Comparison of ENCODE assay signal across 8 cellular contexts in the genomic region with DNA sequence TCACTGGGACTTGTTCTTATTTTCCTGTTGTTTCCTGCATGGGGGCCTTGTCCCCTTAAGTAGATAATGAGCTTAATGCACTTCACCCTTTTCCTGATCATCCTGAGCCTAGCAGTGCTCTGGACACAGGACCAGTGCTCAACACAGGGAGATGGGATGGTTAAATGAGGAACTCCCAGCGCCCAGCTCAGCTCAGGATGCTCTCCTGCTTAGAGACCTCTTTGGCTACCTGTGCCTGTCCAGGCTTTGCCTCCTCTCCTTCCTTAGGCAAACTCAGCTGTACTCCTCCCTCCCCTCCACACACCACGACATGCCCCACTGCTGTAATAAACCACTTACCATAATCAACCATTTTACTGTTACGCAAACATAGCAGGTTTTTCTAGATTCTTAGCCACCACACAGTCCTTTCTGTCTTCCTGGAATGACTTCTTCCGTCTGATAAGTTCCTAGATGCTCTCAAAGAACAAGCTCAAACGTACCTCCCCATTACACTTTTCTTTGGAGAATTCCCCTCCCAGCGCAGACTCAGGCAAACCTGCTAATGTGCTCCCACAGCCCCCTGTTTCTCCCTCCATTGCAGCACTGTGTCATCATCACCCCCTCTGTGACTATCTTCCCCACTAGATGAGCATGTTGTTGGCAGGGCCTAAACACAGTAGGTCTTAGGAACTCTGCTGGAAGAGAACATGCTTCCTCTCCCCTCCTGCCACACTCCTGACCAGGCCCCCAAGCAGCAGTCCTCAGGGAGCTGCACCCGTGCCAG.
A peak's percentile ranks its signal among the peaks of the same experiment; 100 is the strongest.
DNase-seq lines count a peak whose midpoint lies in the region; TF ChIP-seq lines count a peak whose summit lies in the region.

No MANE protein-coding gene starts in this region.

- peaks cover 43 to 60% of the 10 kb centered on the region in 2 donors for H3K36me3 ChIP-seq in stomach smooth muscle (ENCODE audit: control insufficient read depth in 2 of 2, insufficient read depth in 2 of 2, low read length in 2 of 2)

- H3K4me1 ChIP-seq in stomach smooth muscle (ENCODE audit: control insufficient read depth, insufficient read depth, low read length) = peaks cover 45% of the 10 kb centered on the region

- no peaks in the 10 kb centered on the region for H3K27me3 ChIP-seq in stomach smooth muscle (ENCODE audit: control insufficient read depth in 1 of 2, insufficient read depth in 2 of 2, low read length in 2 of 2)

- no peak overlapping the region for H3K4me3 ChIP-seq in stomach smooth muscle (ENCODE audit: low read length in 2 of 2)

- no peak for TF ChIP-seq CTCF in chondrocyte (IDR thresholded peaks at IDR 0.05)

- peak overlapping the region; percentile 92 for H3K27ac Mint-ChIP-seq in activated CD4-positive, alpha-beta T cell treated with anti-CD3 and anti-CD28 coated beads, Interleukin-2, amount 10 ng/mL, durations not matched to agents 24 days and 14 days
- H3K27ac Mint-ChIP-seq in chondrocyte (ENCODE audit: unreplicated experiment) = peak overlapping the region; percentile 82

- no peaks in the 10 kb centered on the region for H3K27me3 Mint-ChIP-seq in activated CD4-positive, alpha-beta T cell treated with anti-CD3 and anti-CD28 coated beads, Interleukin-2, amount 10 ng/mL, durations not matched to agents 24 days and 14 days
- H3K27me3 Mint-ChIP-seq in chondrocyte (ENCODE audit: low read depth) = no peaks in the 10 kb centered on the region

- H3K27ac ChIP-seq in stomach smooth muscle (ENCODE audit: low read length) = peak overlapping the region; percentile 41

- peak overlapping the region; percentile 76 for H3K4me3 Mint-ChIP-seq in activated CD4-positive, alpha-beta T cell treated with anti-CD3 and anti-CD28 coated beads, Interleukin-2, amount 10 ng/mL, durations not matched to agents 24 days and 14 days
- H3K4me3 Mint-ChIP-seq in chondrocyte (ENCODE audit: unreplicated experiment) = no peak overlapping the region

- peak; percentile 63 for DNase-seq in activated CD4-positive, alpha-beta T cell treated with anti-CD3 and anti-CD28 coated beads, Interleukin-2, amount 10 ng/mL, durations not matched to agents 24 days and 14 days
- no peak for DNase-seq in activated CD4-positive, alpha-beta T cell treated with anti-CD3 and anti-CD28 coated beads, Interleukin-2, amount 50 U/mL, for 48 hours
- DNase-seq in NCI-H526 treated with DMSO at 0.1 percent for 48 hours (lab: John Stamatoyannopoulos, UW) (peak; percentile 41), chondrocyte (ENCODE audit: low spot score) (no peak), activated gamma-delta T cell treated with Interleukin-2 at 50 U/mL for 16 hours (no peak), NCI-H774 (lab: John Stamatoyannopoulos, UW) (no peak), head of caudate nucleus (no peak)

- intact Hi-C loops in activated CD4-positive, alpha-beta T cell treated with anti-CD3 and anti-CD28 coated beads, Interleukin-2, amount 10 ng/mL, durations not matched to agents 24 days and 14 days (cut with micrococcal nuclease) = loop anchor here (1.0 kb wide), 2 partner anchors 12 to 17 kb away; no protein-coding TSS in a partner anchor
- intact Hi-C loops in head of caudate nucleus (cut with DNase I) = no loop called here

- peaks cover 51% of the 10 kb centered on the region for H3K4me1 Mint-ChIP-seq in activated CD4-positive, alpha-beta T cell treated with anti-CD3 and anti-CD28 coated beads, Interleukin-2, amount 10 ng/mL, durations not matched to agents 24 days and 14 days
- peaks cover 53% of the 10 kb centered on the region for H3K4me1 Mint-ChIP-seq in chondrocyte (ENCODE audit: low read depth)

- H3K36me3 Mint-ChIP-seq in activated CD4-positive, alpha-beta T cell treated with anti-CD3 and anti-CD28 coated beads, Interleukin-2, amount 10 ng/mL, durations not matched to agents 24 days and 14 days (ENCODE audit: low read depth) = peaks cover 89% of the 10 kb centered on the region
- peaks cover 60% of the 10 kb centered on the region for H3K36me3 Mint-ChIP-seq in chondrocyte (ENCODE audit: low read depth)

- H3K9me3 Mint-ChIP-seq in activated CD4-positive, alpha-beta T cell treated with anti-CD3 and anti-CD28 coated beads, Interleukin-2, amount 10 ng/mL, durations not matched to agents 24 days and 14 days = no peaks in the 10 kb centered on the region
- no peaks in the 10 kb centered on the region for H3K9me3 Mint-ChIP-seq in chondrocyte (ENCODE audit: low read depth)

- peak overlapping the region in 1 of 2 donors; percentile 21 for H3K9ac ChIP-seq in stomach smooth muscle (ENCODE audit: low read length in 2 of 2)

- H3K9me3 ChIP-seq in stomach smooth muscle (ENCODE audit: control insufficient read depth in 2 of 2, low read length in 2 of 2) = no peaks in the 10 kb centered on the region

Comparison
In these comparisons a context has a peak if more than half of its experiments do, and no peak if none do; other contexts are left out.
1. DNase-seq: peak in activated CD4-positive, alpha-beta T cell treated with anti-CD3 and anti-CD28 coated beads, Interleukin-2, amount 10 ng/mL, durations not matched to agents 24 days and 14 days (single experiment) and NCI-H526 treated with DMSO at 0.1 percent for 48 hours (single experiment); none in activated CD4-positive, alpha-beta T cell treated with anti-CD3 and anti-CD28 coated beads, Interleukin-2, amount 50 U/mL, for 48 hours (0 of 2), chondrocyte (single experiment), activated gamma-delta T cell treated with Interleukin-2 at 50 U/mL for 16 hours (single experiment), NCI-H774 (single experiment) and head of caudate nucleus (0 of 42).